ENCODE assay signal across 18 cellular contexts in genomic region chr14:30655124-30655523, GRCh38. TPM values are rescaled to one million over a fixed set of nuclear protein-coding genes. Genes with fewer than 3 reads are reported as not detected.
A peak's percentile ranks its signal among the peaks of the same experiment; 100 is the strongest.
DNase-seq lines count a peak whose midpoint lies in the region; ATAC-seq and TF ChIP-seq lines count a peak whose summit lies in the region.
"Had no signal": no experiment of that assay in that cellular context is flagged by ENCODE, and none has a peak within 500 bp of the region (broad histone marks: within the 10 kb centered on the region; RNA-seq: fewer than 3 reads in every experiment).

No MANE protein-coding gene starts in this region.

- H3K27me3 ChIP-seq in PC-3 (ENCODE audit: low read length), result no peaks in the 10 kb centered on the region

- H3K9me3 Mint-ChIP-seq in activated naive CD8-positive, alpha-beta T cell treated with anti-CD3 and anti-CD28 coated beads, Interleukin-2, amount 50 U/mL, for 24 hours, result no peaks in the 10 kb centered on the region

- BruUV-seq in PC-3 (replicated peaks; lab: Mats Ljungman, UMichigan), result no TSS peak

- H3K27ac Mint-ChIP-seq in activated naive CD8-positive, alpha-beta T cell treated with anti-CD3 and anti-CD28 coated beads, Interleukin-2, amount 50 U/mL, for 24 hours, result no peak overlapping the region
- H3K27ac Mint-ChIP-seq: T-helper 17 cell had no signal

- H3K4me3 ChIP-seq in PC-3 (ENCODE audit: low read length) (no peak overlapping the region), fibroblast of mammary gland (ENCODE audit: control insufficient read depth, low read depth, low read length) (no peak overlapping the region)

- H3K9me3 ChIP-seq in PC-3 (ENCODE audit: low read length), result no peaks in the 10 kb centered on the region

- no peaks in the 10 kb centered on the region for H3F3A ChIP-seq in PC-3 (ENCODE audit: low read length, unreplicated experiment)

- peak; percentile 18 for DNase-seq in DMS53 (lab: John Stamatoyannopoulos, UW)
- no peak for DNase-seq in DMS53 treated with DMSO at 0.1 percent for 48 hours (lab: John Stamatoyannopoulos, UW; ENCODE audit: unreplicated experiment)
- peak; percentile 28 for DNase-seq in PC-3
- peak; percentile 38 for DNase-seq in fibroblast of mammary gland (ENCODE audit: low read depth)
- no peak for DNase-seq in activated T-cell treated with anti-CD3 and anti-CD28 coated beads, Interleukin-2, amount 50 U/mL, for 1 hour
- DNase-seq in activated naive CD8-positive, alpha-beta T cell treated with anti-CD3 and anti-CD28 coated beads, Interleukin-2, amount 50 U/mL, for 24 hours, result no peak
- DNase-seq in NCI-H748 (lab: John Stamatoyannopoulos, UW; ENCODE audit: unreplicated experiment), result no peak
- DNase-seq: C1 segment of cervical spinal cord, DMS79 treated with DMSO at 0.1 percent for 48 hours, Karpas-422, MM.1S, NCI-H1930, NCI-H2171, NCI-H446 treated with DMSO at 0.1 percent for 48 hours, NCI-H82, SHP77, T-helper 17 cell had no signal

- peaks cover 27% of the 10 kb centered on the region for H3K36me3 Mint-ChIP-seq in activated naive CD8-positive, alpha-beta T cell treated with anti-CD3 and anti-CD28 coated beads, Interleukin-2, amount 50 U/mL, for 24 hours (ENCODE audit: low read depth)

- CTCF ChIA-PET in PC-3 (lab: Charles Lee), result no interaction called here

- no peaks in the 10 kb centered on the region for H3K4me1 Mint-ChIP-seq in activated naive CD8-positive, alpha-beta T cell treated with anti-CD3 and anti-CD28 coated beads, Interleukin-2, amount 50 U/mL, for 24 hours
- H3K4me1 Mint-ChIP-seq: T-helper 17 cell had no signal

- H3K9me2 ChIP-seq in PC-3 (replicated peaks; ENCODE audit: low read length), result no peaks in the 10 kb centered on the region

- H3K4me3 Mint-ChIP-seq in activated naive CD8-positive, alpha-beta T cell treated with anti-CD3 and anti-CD28 coated beads, Interleukin-2, amount 50 U/mL, for 24 hours, result no peak overlapping the region
- H3K4me3 Mint-ChIP-seq: T-helper 17 cell had no signal

- TF ChIP-seq CTCF in PC-3 (conservative IDR thresholded peaks at IDR 0.05; ENCODE audit: low read depth, low read length), result no peak
- no peak for TF ChIP-seq CTCF in fibroblast of mammary gland (conservative IDR thresholded peaks at IDR 0.05; ENCODE audit: control insufficient read depth, insufficient read depth, low read depth, low read length)

- intact Hi-C loops in PC-3 (cut with micrococcal nuclease), result no loop called here

- peaks cover 4% of the 10 kb centered on the region; the same call in 1 of the 2 replicates for H3K4me1 ChIP-seq in PC-3 (ENCODE audit: insufficient read depth, low read length)

- H3K27me3 Mint-ChIP-seq in activated naive CD8-positive, alpha-beta T cell treated with anti-CD3 and anti-CD28 coated beads, Interleukin-2, amount 50 U/mL, for 24 hours, result no peaks in the 10 kb centered on the region
- H3K27me3 Mint-ChIP-seq: T-helper 17 cell had no signal

- H3K9ac ChIP-seq in PC-3 (ENCODE audit: low read length), result no peak overlapping the region

- no peaks in the 10 kb centered on the region for H4K20me1 ChIP-seq in PC-3 (ENCODE audit: low read length)

- H3K27ac ChIP-seq in PC-3 (ENCODE audit: low read length), result 0 out of 2 replicates have a peak overlapping the region, but pooled peaks have one; percentile 8

- no peak overlapping the region for H3K4me2 ChIP-seq in PC-3 (ENCODE audit: low read length)

- H3K79me2 ChIP-seq in PC-3 (ENCODE audit: low read length), result no peaks in the 10 kb centered on the region

- peaks cover 40% of the 10 kb centered on the region for H3K36me3 ChIP-seq in PC-3 (ENCODE audit: low read depth, low read length)

- POLR2A ChIA-PET in PC-3 (lab: Charles Lee; ENCODE audit: unreplicated experiment), result interaction anchor here (0.6 kb wide), 1 partner anchor 245 kb away, joined by 6 read pairs; no protein-coding TSS in a partner anchor

- peak; percentile 83 for ATAC-seq in PC-3
- ATAC-seq in HG03354 (IDR thresholded peaks at IDR 0.05; ENCODE audit: poor library complexity, severe bottlenecking, unreplicated experiment), result no peak
- no peak for ATAC-seq in activated naive CD8-positive, alpha-beta T cell treated with anti-CD3 and anti-CD28 coated beads, Interleukin-2, amount 50 U/mL, for 24 hours
- ATAC-seq: T-helper 17 cell had no signal

- H2AFZ ChIP-seq in PC-3 (ENCODE audit: low read length), result no peak overlapping the region

RNA-seq across cellular contexts. Expression of gene SCFD1, which starts 33.0 kb away (rescaled TPM):
- total RNA-seq in PC-3 (2014; rRNA removed), result 53.0 and 72.3 TPM in 2 replicates

Comparison
In these comparisons a context has a peak if more than half of its experiments do, and no peak if none do; other contexts are left out.
1. DNase-seq: peak in DMS53 (single experiment), PC-3 (single experiment) and fibroblast of mammary gland (single experiment); none in DMS53 treated with DMSO at 0.1 percent for 48 hours (single experiment), activated T-cell treated with anti-CD3 and anti-CD28 coated beads, Interleukin-2, amount 50 U/mL, for 1 hour (single experiment), activated naive CD8-positive, alpha-beta T cell treated with anti-CD3 and anti-CD28 coated beads, Interleukin-2, amount 50 U/mL, for 24 hours (single experiment) and NCI-H748 (single experiment).